1 cellular context compared by ENCODE assay signal in the genomic region with DNA sequence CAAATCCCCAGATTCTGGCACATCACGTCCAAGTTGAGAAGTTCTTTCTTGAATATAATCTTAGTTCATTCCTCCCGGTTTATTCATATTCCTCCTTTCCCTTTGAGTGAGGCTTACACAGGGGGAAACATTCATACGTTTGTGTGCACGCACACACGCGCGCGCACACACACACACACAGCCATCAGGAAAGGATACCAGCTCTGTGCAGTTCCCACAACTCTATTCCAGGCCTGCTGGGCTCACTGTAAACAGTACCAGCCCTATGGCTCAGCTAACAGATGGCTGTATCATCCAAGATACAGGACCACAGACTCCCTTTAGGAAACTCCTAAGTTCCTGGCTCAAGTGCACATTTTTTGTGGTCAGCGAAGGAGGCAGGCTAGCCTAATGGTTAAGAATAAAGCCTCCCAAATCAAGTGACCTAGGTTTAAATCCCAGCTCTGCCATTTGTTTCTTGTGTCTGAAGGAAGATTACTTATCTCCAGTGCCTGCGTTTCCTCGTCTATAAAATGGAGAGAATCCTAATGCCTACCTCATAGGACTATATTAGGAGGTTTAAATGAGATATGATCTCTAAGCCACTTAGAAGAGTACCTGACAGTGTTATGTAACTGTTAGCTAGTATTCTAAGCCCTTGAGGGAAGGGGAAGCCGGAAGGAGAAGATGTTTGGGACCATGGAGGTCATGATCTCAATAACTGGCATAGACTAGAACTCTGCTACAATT.
TF ChIP-seq lines count a peak whose summit lies in the region.

No MANE protein-coding gene starts in this region.

TF ChIP-seq in K562, 482 proteins besides CTCF, POLR2A, EP300 and RAD21 (continued from another document):
- TF ChIP-seq KAT8 (IDR thresholded peaks at IDR 0.05; ENCODE audit: low read depth) = no peak
- TF ChIP-seq KDM5B (IDR thresholded peaks at IDR 0.05; ENCODE audit: insufficient replicate concordance, low read depth, low read length) = peak; percentile 14
- no peak for TF ChIP-seq ZNF133 (CRISPR knock-in tag; IDR thresholded peaks at IDR 0.05)
- peak; percentile 41 to 90; a peak in 3 of 4 replicates for TF ChIP-seq SRF (CRISPR knock-in tag; IDR thresholded peaks at IDR 0.05)
- no peak for TF ChIP-seq MYNN (IDR thresholded peaks at IDR 0.05)
- TF ChIP-seq MYNN (CRISPR knock-in tag; IDR thresholded peaks at IDR 0.05) = no peak
